8 cellular contexts compared by ENCODE assay signal in the genomic region with DNA sequence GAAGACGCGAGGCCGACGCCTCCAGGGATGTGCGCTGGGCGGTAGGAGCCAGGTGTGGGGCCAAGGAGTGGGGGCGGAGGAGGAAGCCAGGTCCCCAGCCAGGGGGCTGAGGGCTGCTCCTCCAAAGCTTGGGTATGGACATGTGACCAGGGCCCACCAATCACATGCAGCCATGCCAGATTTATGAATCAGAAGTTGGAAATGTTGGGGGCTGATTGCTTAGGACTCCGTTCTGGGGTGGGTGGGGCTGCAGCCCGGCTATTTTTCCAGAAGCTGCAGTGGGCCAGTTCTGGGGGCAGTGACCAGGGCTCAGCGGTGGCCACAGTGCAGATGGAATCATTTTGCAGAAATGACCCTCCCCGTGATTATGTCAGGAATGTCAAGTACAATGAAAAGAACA.
DNase-seq lines count a peak whose midpoint lies in the region; ATAC-seq, FAIRE-seq and TF ChIP-seq lines count a peak whose summit lies in the region.

No MANE protein-coding gene starts in this region.

- no peaks in the 10 kb centered on the region for H3K79me2 ChIP-seq in GM12878 (ENCODE audit: control insufficient read depth, insufficient read depth, low read length)

- in situ Hi-C loops in GM12878 (cut with MboI), result no loop called here

- no peaks in the 10 kb centered on the region for H4K20me1 ChIP-seq in GM12878 (ENCODE audit: control insufficient read depth, insufficient read depth)

- TF ChIP-seq POLR2A in H54 (IDR thresholded peaks at IDR 0.05; ENCODE audit: low read depth, low read length) (no peak), GM12878 (IDR thresholded peaks at IDR 0.05; ENCODE audit: low read depth, low read length) (no peak)

- H3K36me3 ChIP-seq in GM12878 (ENCODE audit: control insufficient read depth in 2 of 2, insufficient read depth in 2 of 2, low read length in 1 of 2), result no peaks in the 10 kb centered on the region
- H3K36me3 ChIP-seq in lower lobe of right lung, result no peaks in the 10 kb centered on the region

- peak; percentile 63 for ATAC-seq in GM12878
- peak; percentile 11 to 36 for ATAC-seq in lower lobe of right lung
- no peak for ATAC-seq in HG03432 (IDR thresholded peaks at IDR 0.05; ENCODE audit: unreplicated experiment)
- no peak for ATAC-seq in GM19328 (IDR thresholded peaks at IDR 0.05; ENCODE audit: unreplicated experiment)
- no peak for ATAC-seq in GM18870 (IDR thresholded peaks at IDR 0.05; ENCODE audit: unreplicated experiment)

- H2AFZ ChIP-seq in GM12878 (ENCODE audit: control insufficient read depth, low read depth, low read length), result peak overlapping the region; percentile 73

- peaks cover 24% of the 10 kb centered on the region for H3K4me1 ChIP-seq in GM12878 (ENCODE audit: control insufficient read depth, insufficient read depth, low read length)
- peaks cover 49% of the 10 kb centered on the region for H3K4me1 ChIP-seq in lower lobe of right lung

- no TSS peak for BruUV-seq in GM12878 (replicated peaks; lab: Mats Ljungman, UMichigan)

- peak; percentile 73 for DNase-seq in H54 (ENCODE audit: insufficient read length, low spot score)
- DNase-seq in GM12878 (ENCODE audit: low read depth, low spot score), result no peak
- no peak for DNase-seq in lower lobe of right lung
- DNase-seq in ureter (ENCODE audit: low spot score), result no peak

- peak overlapping the region; percentile 59 for H3K27ac ChIP-seq in GM12878 (ENCODE audit: control insufficient read depth, insufficient read depth)
- peak overlapping the region; percentile 77 for H3K27ac ChIP-seq in lower lobe of right lung

- SMC1A ChIA-PET in GM12878 (lab: Charles Lee; ENCODE audit: uncharacterized antibody, unreplicated experiment), result no interaction called here

- peak; percentile 76 for FAIRE-seq in A204.1 (lab: Jason Lieb, UNC)
- FAIRE-seq in H54 (lab: Jason Lieb, UNC), result no peak
- peak; percentile 54 for FAIRE-seq in GM12878 (lab: Jason Lieb, UNC)

- H3K4me2 ChIP-seq in GM12878 (ENCODE audit: control insufficient read depth, insufficient read depth), result peak overlapping the region; percentile 97

- H3K27me3 ChIP-seq in GM12878 (replicated peaks in 1 of 2; ENCODE audit: control insufficient read depth in 2 of 2, insufficient read depth in 2 of 2, low read length in 1 of 2), result no peaks in the 10 kb centered on the region
- H3K27me3 ChIP-seq in lower lobe of right lung (ENCODE audit: low read depth), result no peaks in the 10 kb centered on the region

- peak overlapping the region; percentile 39 for H3K4me3 ChIP-seq in GM12878
- no peak overlapping the region for H3K4me3 ChIP-seq in lower lobe of right lung

- 7% methylated on average over 11 of the region's 11 CpGs for WGBS in GM12878 (ENCODE audit: insufficient coverage, insufficient replicate concordance, low lambda C conversion rate, missing lambda C conversion rate)

- TF ChIP-seq RAD21 in GM12878 (IDR thresholded peaks at IDR 0.05; ENCODE audit: insufficient read depth, low read depth, low read length), result no peak

- RAD21 ChIA-PET in GM12878 (lab: Charles Lee; ENCODE audit: unreplicated experiment), result no interaction called here

- H3K9me3 ChIP-seq in GM12878 (replicated peaks; ENCODE audit: control insufficient read depth, insufficient read depth, low read length) (no peaks in the 10 kb centered on the region), lower lobe of right lung (no peaks in the 10 kb centered on the region)

- TF ChIP-seq CTCF in GM12878 (IDR thresholded peaks at IDR 0.05 in 2 of 3, conservative IDR thresholded peaks at IDR 0.05 in 1 of 3; ENCODE audit: control insufficient read depth in 2 of 3, extremely low read depth in 1 of 3, insufficient read depth in 1 of 3, low read depth in 3 of 3, low read length in 3 of 3) (no peak), lower lobe of right lung (IDR thresholded peaks at IDR 0.05) (no peak)

- intact Hi-C loops in GM12878 (cut with micrococcal nuclease; ENCODE audit: unreplicated experiment) (loop anchor here (5.0 to 10.0 kb wide), 2 partner anchors 98 to 176 kb away; no protein-coding TSS in a partner anchor), lower lobe of right lung (cut with DNase I) (no loop called here)

- peak overlapping the region; percentile 42 for H3K9ac ChIP-seq in GM12878 (ENCODE audit: control insufficient read depth, insufficient read depth, low read length)

- CTCF ChIA-PET in GM12878 (lab: Yijun Ruan, JAX), result no interaction called here

- POLR2A ChIA-PET in GM12878 (lab: Charles Lee), result no interaction called here

- TF ChIP-seq EP300 in GM12878 (IDR thresholded peaks at IDR 0.05; ENCODE audit: borderline replicate concordance in 1 of 2, control insufficient read depth in 1 of 2, low read depth in 2 of 2, low read length in 2 of 2), result no peak

TF ChIP-seq in GM12878, 131 proteins besides CTCF, POLR2A, EP300 and RAD21:
- TF ChIP-seq ZSCAN29 (IDR thresholded peaks at IDR 0.05), result no peak
- TF ChIP-seq, protein P1, sequence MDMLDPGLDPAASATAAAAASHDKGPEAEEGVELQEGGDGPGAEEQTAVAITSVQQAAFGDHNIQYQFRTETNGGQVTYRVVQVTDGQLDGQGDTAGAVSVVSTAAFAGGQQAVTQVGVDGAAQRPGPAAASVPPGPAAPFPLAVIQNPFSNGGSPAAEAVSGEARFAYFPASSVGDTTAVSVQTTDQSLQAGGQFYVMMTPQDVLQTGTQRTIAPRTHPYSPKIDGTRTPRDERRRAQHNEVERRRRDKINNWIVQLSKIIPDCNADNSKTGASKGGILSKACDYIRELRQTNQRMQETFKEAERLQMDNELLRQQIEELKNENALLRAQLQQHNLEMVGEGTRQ (IDR thresholded peaks at IDR 0.05; ENCODE audit: borderline replicate concordance, low read depth, low read length), result peak; percentile 33
- TF ChIP-seq HCFC1 (IDR thresholded peaks at IDR 0.05; ENCODE audit: low read length), result no peak
- peak; percentile 11 for TF ChIP-seq FOS (IDR thresholded peaks at IDR 0.05; ENCODE audit: borderline replicate concordance, extremely low read depth, insufficient read length)
- TF ChIP-seq, protein P2, sequence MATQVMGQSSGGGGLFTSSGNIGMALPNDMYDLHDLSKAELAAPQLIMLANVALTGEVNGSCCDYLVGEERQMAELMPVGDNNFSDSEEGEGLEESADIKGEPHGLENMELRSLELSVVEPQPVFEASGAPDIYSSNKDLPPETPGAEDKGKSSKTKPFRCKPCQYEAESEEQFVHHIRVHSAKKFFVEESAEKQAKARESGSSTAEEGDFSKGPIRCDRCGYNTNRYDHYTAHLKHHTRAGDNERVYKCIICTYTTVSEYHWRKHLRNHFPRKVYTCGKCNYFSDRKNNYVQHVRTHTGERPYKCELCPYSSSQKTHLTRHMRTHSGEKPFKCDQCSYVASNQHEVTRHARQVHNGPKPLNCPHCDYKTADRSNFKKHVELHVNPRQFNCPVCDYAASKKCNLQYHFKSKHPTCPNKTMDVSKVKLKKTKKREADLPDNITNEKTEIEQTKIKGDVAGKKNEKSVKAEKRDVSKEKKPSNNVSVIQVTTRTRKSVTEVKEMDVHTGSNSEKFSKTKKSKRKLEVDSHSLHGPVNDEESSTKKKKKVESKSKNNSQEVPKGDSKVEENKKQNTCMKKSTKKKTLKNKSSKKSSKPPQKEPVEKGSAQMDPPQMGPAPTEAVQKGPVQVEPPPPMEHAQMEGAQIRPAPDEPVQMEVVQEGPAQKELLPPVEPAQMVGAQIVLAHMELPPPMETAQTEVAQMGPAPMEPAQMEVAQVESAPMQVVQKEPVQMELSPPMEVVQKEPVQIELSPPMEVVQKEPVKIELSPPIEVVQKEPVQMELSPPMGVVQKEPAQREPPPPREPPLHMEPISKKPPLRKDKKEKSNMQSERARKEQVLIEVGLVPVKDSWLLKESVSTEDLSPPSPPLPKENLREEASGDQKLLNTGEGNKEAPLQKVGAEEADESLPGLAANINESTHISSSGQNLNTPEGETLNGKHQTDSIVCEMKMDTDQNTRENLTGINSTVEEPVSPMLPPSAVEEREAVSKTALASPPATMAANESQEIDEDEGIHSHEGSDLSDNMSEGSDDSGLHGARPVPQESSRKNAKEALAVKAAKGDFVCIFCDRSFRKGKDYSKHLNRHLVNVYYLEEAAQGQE (IDR thresholded peaks at IDR 0.05; ENCODE audit: low read depth, low read length), result no peak
- TF ChIP-seq, protein P3, sequence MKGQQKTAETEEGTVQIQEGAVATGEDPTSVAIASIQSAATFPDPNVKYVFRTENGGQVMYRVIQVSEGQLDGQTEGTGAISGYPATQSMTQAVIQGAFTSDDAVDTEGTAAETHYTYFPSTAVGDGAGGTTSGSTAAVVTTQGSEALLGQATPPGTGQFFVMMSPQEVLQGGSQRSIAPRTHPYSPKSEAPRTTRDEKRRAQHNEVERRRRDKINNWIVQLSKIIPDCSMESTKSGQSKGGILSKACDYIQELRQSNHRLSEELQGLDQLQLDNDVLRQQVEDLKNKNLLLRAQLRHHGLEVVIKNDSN (IDR thresholded peaks at IDR 0.05; ENCODE audit: borderline replicate concordance, extremely low read length, insufficient read depth, low read depth, low read length), result peak; percentile 87
- TF ChIP-seq SREBF2 (IDR thresholded peaks at IDR 0.05; ENCODE audit: low read length), result no peak
- peak; percentile 51; the same call in 1 of the 2 replicates for TF ChIP-seq ATF3 (IDR thresholded peaks at IDR 0.05; ENCODE audit: borderline replicate concordance, extremely low read depth, low read depth, low read length)

Comparison
In these comparisons a context has a peak if more than half of its experiments do, and no peak if none do; other contexts are left out.
1. ATAC-seq: peak in GM12878 (single experiment) and lower lobe of right lung (2 of 2); none in HG03432 (single experiment), GM19328 (single experiment) and GM18870 (single experiment).